Comparison of ENCODE assay signal across 15 cellular contexts in the genomic region with DNA sequence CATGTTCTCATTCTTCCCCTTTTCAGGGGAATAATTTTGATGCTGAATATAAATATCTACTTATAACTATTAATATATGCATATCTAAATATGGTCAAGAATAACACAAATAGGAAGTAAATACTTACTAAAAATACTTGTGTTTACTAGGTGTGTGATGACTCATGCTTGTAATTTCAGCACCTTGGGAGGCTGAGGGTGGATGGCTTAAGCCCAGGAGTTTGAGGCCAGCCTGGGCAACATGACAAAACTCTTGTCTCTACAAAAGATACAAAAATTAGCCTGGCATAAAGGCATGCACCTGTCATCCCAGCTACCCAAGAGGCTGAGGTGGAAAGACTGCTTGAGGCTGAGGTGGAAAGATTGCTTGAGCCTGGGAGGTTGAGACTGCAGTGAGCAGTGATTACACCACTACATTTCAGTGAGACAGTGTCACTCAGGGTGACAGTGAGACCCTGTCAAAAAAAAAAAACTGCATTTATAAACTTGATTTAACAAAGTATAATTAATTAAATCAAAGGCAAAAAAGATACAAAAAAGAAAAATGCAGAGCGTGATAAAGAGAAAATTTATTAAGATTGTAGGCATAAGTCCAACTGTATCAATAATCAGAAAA.
"Had no signal": no experiment of that assay in that cellular context is flagged by ENCODE, and none has a peak within 500 bp of the region (broad histone marks: within the 10 kb centered on the region; RNA-seq: fewer than 3 reads in every experiment).

No MANE protein-coding gene starts in this region.

- H2AFZ ChIP-seq: hepatocyte had no signal

- H3K36me3 ChIP-seq: left ventricle myocardium inferior, transverse colon, vagina had no signal

- H3K4me2 ChIP-seq: hepatocyte had no signal

- H3K27ac ChIP-seq: hepatocyte, left ventricle myocardium inferior, psoas muscle, transverse colon, vagina had no signal

- H3K4me3 ChIP-seq: hepatocyte, left ventricle myocardium inferior, psoas muscle, transverse colon, vagina had no signal

- H3K79me2 ChIP-seq: hepatocyte had no signal

- H3K9me3 ChIP-seq: psoas muscle, vagina had no signal

- DNase-seq: activated B cell treated with CpG ODN at 0.5 μM for 24 hours; activated CD4-positive, alpha-beta T cell treated with anti-CD3 and anti-CD28 coated beads for 48 hours; activated CD8-positive, alpha-beta memory T cell treated with anti-CD3 and anti-CD28 coated beads, Interleukin-2, amount 50 U/mL, for 48 hours; activated CD8-positive, alpha-beta T cell treated with anti-CD3 and anti-CD28 coated beads, Interleukin-2, amount 10 ng/mL, durations not matched to agents 7 days and 5 days; activated gamma-delta T cell; activated naive CD8-positive, alpha-beta T cell treated with anti-CD3 and anti-CD28 coated beads for 36 hours; activated T-cell treated with anti-CD3 and anti-CD28 coated beads, Interleukin-2, amount 50 U/mL, for 72 hours; kidney; left ventricle myocardium inferior; psoas muscle; stimulated activated naive CD8-positive, alpha-beta T cell treated with anti-CD3 and anti-CD28 coated beads, Interleukin-15, Interleukin-2, amounts not matched to agents 100 U/mL and 50 U/mL, for 24 hours; transverse colon had no signal

- ATAC-seq: activated CD8-positive, alpha-beta T cell treated with anti-CD3 and anti-CD28 coated beads, Interleukin-2, amount 10 ng/mL, durations not matched to agents 7 days and 5 days; activated T-cell treated with anti-CD3 and anti-CD28 coated beads, Interleukin-2, amount 50 U/mL, for 72 hours; sciatic nerve; stimulated activated naive CD8-positive, alpha-beta T cell treated with anti-CD3 and anti-CD28 coated beads, Interleukin-15, Interleukin-2, amounts not matched to agents 100 U/mL and 50 U/mL, for 24 hours had no signal

- H3K4me1 ChIP-seq: left ventricle myocardium inferior, psoas muscle, transverse colon, vagina had no signal

- H3K27me3 ChIP-seq: hepatocyte, transverse colon, vagina had no signal
